8 cellular contexts compared by ENCODE assay signal in genomic region chr1:86915737-86916235, GRCh38. TPM values are rescaled to one million over a fixed set of nuclear protein-coding genes. Genes with fewer than 3 reads are reported as not detected.
DNase-seq lines count a peak whose midpoint lies in the region; ATAC-seq, FAIRE-seq and TF ChIP-seq lines count a peak whose summit lies in the region.

No MANE protein-coding gene starts in this region.

- ATAC-seq in right cardiac atrium, result no peak
- ATAC-seq in activated CD4-positive, CD25-positive, alpha-beta regulatory T cell treated with anti-CD3 and anti-CD28 coated beads, Interleukin-2, amount 50 U/mL, for 24 hours, result no peak
- ATAC-seq in HG02840 (IDR thresholded peaks at IDR 0.05; ENCODE audit: low FRiP score, unreplicated experiment), result no peak

- H3K4me3 ChIP-seq in Peyer's patch (peak overlapping the region; percentile 76 to 96 (median 81)), right cardiac atrium (ENCODE audit: low read length) (peak overlapping the region; percentile 92), small intestine (ENCODE audit: low read depth in 1 of 2, low read length in 2 of 2) (peak overlapping the region; percentile 62 to 92)

- FAIRE-seq in H54 (lab: Jason Lieb, UNC), result peak; percentile 79
- FAIRE-seq in small intestine (lab: Jason Lieb, UNC), result no peak

- TF ChIP-seq CTCF in Peyer's patch (IDR thresholded peaks at IDR 0.05), result no peak

- H3K36me3 ChIP-seq in Peyer's patch (no peaks in the 10 kb centered on the region), small intestine (ENCODE audit: control insufficient read depth in 2 of 2, insufficient read depth in 2 of 2, low read length in 2 of 2) (no peaks in the 10 kb centered on the region)

- no peak for TF ChIP-seq POLR2A in H54 (IDR thresholded peaks at IDR 0.05; ENCODE audit: low read depth, low read length)
- no peak for TF ChIP-seq POLR2A in Peyer's patch (IDR thresholded peaks at IDR 0.05)

- intact Hi-C loops in right cardiac atrium (cut with DNase I), result no loop called here

- H3K4me1 ChIP-seq in Peyer's patch, result peaks cover 0 to 30% (median 9%) of the 10 kb centered on the region in 4 donors
- H3K4me1 ChIP-seq in right cardiac atrium (ENCODE audit: control insufficient read depth, insufficient read depth, low read length), result peaks cover 3% of the 10 kb centered on the region
- H3K4me1 ChIP-seq in small intestine (ENCODE audit: control insufficient read depth in 2 of 2, insufficient read depth in 1 of 2, low read depth in 1 of 2, low read length in 1 of 2), result peaks cover 0 to 5% of the 10 kb centered on the region in 2 donors

- H3K27ac ChIP-seq in Peyer's patch (peak overlapping the region; percentile 86 to 93 (median 88)), right cardiac atrium (ENCODE audit: low read length) (peak overlapping the region; percentile 93), small intestine (ENCODE audit: low read depth in 1 of 2, low read length in 1 of 2) (peak overlapping the region; percentile 62 to 90)

- no peaks in the 10 kb centered on the region for H3K27me3 ChIP-seq in Peyer's patch
- no peaks in the 10 kb centered on the region for H3K27me3 ChIP-seq in right cardiac atrium (ENCODE audit: control insufficient read depth, insufficient read depth)
- H3K27me3 ChIP-seq in small intestine (ENCODE audit: control insufficient read depth in 2 of 2, insufficient read depth in 2 of 2, low read length in 2 of 2), result no peaks in the 10 kb centered on the region

- H3K9me3 ChIP-seq in Peyer's patch (no peaks in the 10 kb centered on the region), right cardiac atrium (ENCODE audit: control insufficient read depth, low read length) (no peaks in the 10 kb centered on the region), small intestine (ENCODE audit: control insufficient read depth, low read depth) (no peaks in the 10 kb centered on the region)

- DNase-seq in H54 (ENCODE audit: insufficient read length, low spot score) (no peak), Peyer's patch (no peak), right cardiac atrium (no peak), small intestine (peak; percentile 12), foreskin melanocyte (no peak), hypothalamus (lab: John Stamatoyannopoulos, UW) (no peak)

- WGBS in right cardiac atrium, result 5% methylated on average over 14 of the region's 14 CpGs
- WGBS in small intestine, 3 donors, result 1 to 6% (median 5%) methylated on average over 14 of the region's 14 CpGs

RNA-seq across cellular contexts. Expression of gene HS2ST1, which starts 1.4 kb away (rescaled TPM):
- total RNA-seq in Peyer's patch (10 to 100 TPM in 2 of 4 donors, 1 to 10 TPM in 2; 9.1 to 14.9 (median 10.3) TPM), right cardiac atrium (10 to 100 TPM; 10.9 to 15.7 (median 13.2) TPM)
- polyA plus RNA-seq in right cardiac atrium (6.0 TPM), small intestine (10 to 100 TPM in 1 of 3 donors, 1 to 10 TPM in 2; 4.1 to 10.1 (median 4.9) TPM)

RNA-seq across cellular contexts. Expression of gene SELENOF, which starts 1.9 kb away (rescaled TPM):
- total RNA-seq in Peyer's patch (100 to 1,000 TPM in 1 of 4 donors, 10 to 100 TPM in 3; 41.3 to 141 (median 76.1) TPM), right cardiac atrium (100 to 1,000 TPM in 3 of 4 donors, 10 to 100 TPM in 1; 90.8 to 119 (median 108) TPM)
- polyA plus RNA-seq in right cardiac atrium (95.6 TPM), small intestine (100 to 1,000 TPM in 1 of 3 donors, 10 to 100 TPM in 2; 65.4 to 163 (median 77.4) TPM)
